In genomic region chr11:44083433-44083832, GRCh38 we compare ENCODE assay signal across 1 cellular context.
TF ChIP-seq lines count a peak whose summit lies in the region.

No MANE protein-coding gene starts in this region.

TF ChIP-seq in K562, 482 proteins besides CTCF, POLR2A, EP300 and RAD21:
- TF ChIP-seq POLR2G (IDR thresholded peaks at IDR 0.05; ENCODE audit: low read depth, low read length) (peak; percentile 54), ZNF165 (CRISPR knock-in tag; IDR thresholded peaks at IDR 0.05; ENCODE audit: borderline replicate concordance) (no peak), NKRF (IDR thresholded peaks at IDR 0.05; ENCODE audit: borderline replicate concordance) (no peak), MTF1 (CRISPR knock-in tag; IDR thresholded peaks at IDR 0.05; ENCODE audit: borderline replicate concordance) (no peak), GATAD2A (IDR thresholded peaks at IDR 0.05) (no peak), SLC30A9 (CRISPR knock-in tag; IDR thresholded peaks at IDR 0.05) (no peak), GTF2E2 (tag; IDR thresholded peaks at IDR 0.05) (no peak)
